ENCODE assay signal across 8 cellular contexts in genomic region chr3:160449660-160450598, GRCh38. TPM values are rescaled to one million over a fixed set of nuclear protein-coding genes. Genes with fewer than 3 reads are reported as not detected.
DNase-seq lines count a peak whose midpoint lies in the region; ATAC-seq and TF ChIP-seq lines count a peak whose summit lies in the region.

TRIM59 (minus strand) TSS chr3:160449786; CDS start chr3:160439183, 10,603 bp downstream.

- H3K27me3 ChIP-seq in right atrium auricular region (peaks cover 0 to 14% of the 10 kb centered on the region in 2 donors), psoas muscle (ENCODE audit: insufficient read depth in 3 of 3, low read length in 2 of 3) (peaks cover 0 to 31% (median 13%) of the 10 kb centered on the region in 3 donors)

- H3K4me1 ChIP-seq in right atrium auricular region (peaks cover 0 to 16% of the 10 kb centered on the region in 2 donors), psoas muscle (peaks cover 9% of the 10 kb centered on the region), urinary bladder (ENCODE audit: insufficient read depth) (no peaks in the 10 kb centered on the region)

- H3K9me3 ChIP-seq in right atrium auricular region = no peaks in the 10 kb centered on the region
- H3K9me3 ChIP-seq in psoas muscle = no peaks in the 10 kb centered on the region

- TF ChIP-seq CTCF in right atrium auricular region (IDR thresholded peaks at IDR 0.05) (no peak), psoas muscle (IDR thresholded peaks at IDR 0.05) (no peak)

- peak; percentile 94 for DNase-seq in COLO829 (ENCODE audit: low spot score)
- peak; percentile 91 for DNase-seq in HuH-7 (ENCODE audit: low spot score)
- DNase-seq in T follicular helper cell (ENCODE audit: low read depth) = peak; percentile 94
- DNase-seq in right atrium auricular region (ENCODE audit: low spot score) = peak; percentile 68
- DNase-seq in psoas muscle = peak; percentile 78 to 81

- H3K36me3 ChIP-seq in right atrium auricular region (no peaks in the 10 kb centered on the region), psoas muscle (ENCODE audit: insufficient read depth in 1 of 2, low read depth in 1 of 2) (no peaks in the 10 kb centered on the region), urinary bladder (ENCODE audit: insufficient read depth) (no peaks in the 10 kb centered on the region)

- peak within 1 kb of the TSS; percentile 18 to 51 for H3K4me3 ChIP-seq in right atrium auricular region
- peak within 1 kb of the TSS; percentile 58 for H3K4me3 ChIP-seq in psoas muscle
- peak within 1 kb of the TSS; percentile 62 for H3K4me3 ChIP-seq in urinary bladder (ENCODE audit: low read depth, low read length)

- intact Hi-C loops in psoas muscle (cut with DNase I) = no loop called here

- H3K27ac ChIP-seq in angular gyrus (ENCODE audit: low read depth, low read length) (peak within 1 kb of the TSS; percentile 69), right atrium auricular region (peak within 1 kb of the TSS in 1 of 2 donors; percentile 20), psoas muscle (no peak within 1 kb of the TSS), urinary bladder (ENCODE audit: low read depth) (peak within 1 kb of the TSS; percentile 60)

- 5 to 6% (median 5%) methylated on average over 60 to 71 of the region's 71 CpGs for WGBS in psoas muscle, 3 donors
- WGBS in urinary bladder = 6% methylated on average over 71 of the region's 71 CpGs

- peak; percentile 92 for ATAC-seq in GM21515 (IDR thresholded peaks at IDR 0.05; ENCODE audit: unreplicated experiment)
- peak; percentile 51 to 80 (median 72) for ATAC-seq in psoas muscle

RNA-seq across cellular contexts. Expression of gene TRIM59, which starts in this region (rescaled TPM):
- under 1 TPM; 0.15 to 0.79 TPM for total RNA-seq in right atrium auricular region
- under 1 TPM; 0.20 to 0.81 (median 0.31) TPM for total RNA-seq in psoas muscle
- polyA plus RNA-seq in psoas muscle = under 1 TPM; 0.05 to 0.21 (median 0.07) TPM
- 40.2 TPM for total RNA-seq in urinary bladder
- polyA plus RNA-seq in urinary bladder = 2.4 TPM

Comparison
In these comparisons a context has a peak if more than half of its experiments do, and no peak if none do; other contexts are left out.
1. RNA of gene TRIM59 (total RNA-seq): 40.2 TPM in urinary bladder (single experiment); 0.15 to 0.79 TPM in right atrium auricular region and 0.20 to 0.81 TPM in psoas muscle; every median in the first group is over 10 times any median in the second.
2. Peak in DNase-seq and H3K4me3 ChIP-seq in right atrium auricular region; RNA of the gene not detected or under 1 TPM.
3. Peak in DNase-seq, ATAC-seq and H3K4me3 ChIP-seq in psoas muscle; RNA of the gene not detected or under 1 TPM.
4. Peak in every context shown above with its lines, with median percentiles within 50 percentile points of each other: DNase-seq and H3K4me3 ChIP-seq.